1 cellular context compared by ENCODE assay signal in the genomic region with DNA sequence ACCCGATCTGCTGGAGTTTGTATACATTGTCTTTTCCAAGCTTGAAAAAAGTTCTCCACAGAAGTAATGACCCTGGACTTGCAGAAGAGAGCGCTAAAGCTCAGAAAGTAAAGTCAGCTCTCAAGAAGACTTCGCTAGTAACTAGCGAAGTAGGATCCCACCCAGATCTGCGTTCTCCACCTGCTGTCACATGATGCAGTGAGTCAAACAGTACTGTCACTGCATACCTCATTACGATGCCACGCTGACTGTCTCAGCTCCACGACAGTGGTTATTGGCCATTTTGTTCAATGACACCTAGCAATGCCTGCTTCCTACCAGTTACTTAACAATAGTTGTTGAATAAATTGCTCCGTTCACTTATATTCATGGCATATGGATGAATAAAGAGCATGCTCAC.
A peak's percentile ranks its signal among the peaks of the same experiment; 100 is the strongest.
TF ChIP-seq lines count a peak whose summit lies in the region.

No MANE protein-coding gene starts in this region.

TF ChIP-seq in K562, 482 proteins besides CTCF, POLR2A, EP300 and RAD21 (continued from another document):
- TF ChIP-seq, protein P1, sequence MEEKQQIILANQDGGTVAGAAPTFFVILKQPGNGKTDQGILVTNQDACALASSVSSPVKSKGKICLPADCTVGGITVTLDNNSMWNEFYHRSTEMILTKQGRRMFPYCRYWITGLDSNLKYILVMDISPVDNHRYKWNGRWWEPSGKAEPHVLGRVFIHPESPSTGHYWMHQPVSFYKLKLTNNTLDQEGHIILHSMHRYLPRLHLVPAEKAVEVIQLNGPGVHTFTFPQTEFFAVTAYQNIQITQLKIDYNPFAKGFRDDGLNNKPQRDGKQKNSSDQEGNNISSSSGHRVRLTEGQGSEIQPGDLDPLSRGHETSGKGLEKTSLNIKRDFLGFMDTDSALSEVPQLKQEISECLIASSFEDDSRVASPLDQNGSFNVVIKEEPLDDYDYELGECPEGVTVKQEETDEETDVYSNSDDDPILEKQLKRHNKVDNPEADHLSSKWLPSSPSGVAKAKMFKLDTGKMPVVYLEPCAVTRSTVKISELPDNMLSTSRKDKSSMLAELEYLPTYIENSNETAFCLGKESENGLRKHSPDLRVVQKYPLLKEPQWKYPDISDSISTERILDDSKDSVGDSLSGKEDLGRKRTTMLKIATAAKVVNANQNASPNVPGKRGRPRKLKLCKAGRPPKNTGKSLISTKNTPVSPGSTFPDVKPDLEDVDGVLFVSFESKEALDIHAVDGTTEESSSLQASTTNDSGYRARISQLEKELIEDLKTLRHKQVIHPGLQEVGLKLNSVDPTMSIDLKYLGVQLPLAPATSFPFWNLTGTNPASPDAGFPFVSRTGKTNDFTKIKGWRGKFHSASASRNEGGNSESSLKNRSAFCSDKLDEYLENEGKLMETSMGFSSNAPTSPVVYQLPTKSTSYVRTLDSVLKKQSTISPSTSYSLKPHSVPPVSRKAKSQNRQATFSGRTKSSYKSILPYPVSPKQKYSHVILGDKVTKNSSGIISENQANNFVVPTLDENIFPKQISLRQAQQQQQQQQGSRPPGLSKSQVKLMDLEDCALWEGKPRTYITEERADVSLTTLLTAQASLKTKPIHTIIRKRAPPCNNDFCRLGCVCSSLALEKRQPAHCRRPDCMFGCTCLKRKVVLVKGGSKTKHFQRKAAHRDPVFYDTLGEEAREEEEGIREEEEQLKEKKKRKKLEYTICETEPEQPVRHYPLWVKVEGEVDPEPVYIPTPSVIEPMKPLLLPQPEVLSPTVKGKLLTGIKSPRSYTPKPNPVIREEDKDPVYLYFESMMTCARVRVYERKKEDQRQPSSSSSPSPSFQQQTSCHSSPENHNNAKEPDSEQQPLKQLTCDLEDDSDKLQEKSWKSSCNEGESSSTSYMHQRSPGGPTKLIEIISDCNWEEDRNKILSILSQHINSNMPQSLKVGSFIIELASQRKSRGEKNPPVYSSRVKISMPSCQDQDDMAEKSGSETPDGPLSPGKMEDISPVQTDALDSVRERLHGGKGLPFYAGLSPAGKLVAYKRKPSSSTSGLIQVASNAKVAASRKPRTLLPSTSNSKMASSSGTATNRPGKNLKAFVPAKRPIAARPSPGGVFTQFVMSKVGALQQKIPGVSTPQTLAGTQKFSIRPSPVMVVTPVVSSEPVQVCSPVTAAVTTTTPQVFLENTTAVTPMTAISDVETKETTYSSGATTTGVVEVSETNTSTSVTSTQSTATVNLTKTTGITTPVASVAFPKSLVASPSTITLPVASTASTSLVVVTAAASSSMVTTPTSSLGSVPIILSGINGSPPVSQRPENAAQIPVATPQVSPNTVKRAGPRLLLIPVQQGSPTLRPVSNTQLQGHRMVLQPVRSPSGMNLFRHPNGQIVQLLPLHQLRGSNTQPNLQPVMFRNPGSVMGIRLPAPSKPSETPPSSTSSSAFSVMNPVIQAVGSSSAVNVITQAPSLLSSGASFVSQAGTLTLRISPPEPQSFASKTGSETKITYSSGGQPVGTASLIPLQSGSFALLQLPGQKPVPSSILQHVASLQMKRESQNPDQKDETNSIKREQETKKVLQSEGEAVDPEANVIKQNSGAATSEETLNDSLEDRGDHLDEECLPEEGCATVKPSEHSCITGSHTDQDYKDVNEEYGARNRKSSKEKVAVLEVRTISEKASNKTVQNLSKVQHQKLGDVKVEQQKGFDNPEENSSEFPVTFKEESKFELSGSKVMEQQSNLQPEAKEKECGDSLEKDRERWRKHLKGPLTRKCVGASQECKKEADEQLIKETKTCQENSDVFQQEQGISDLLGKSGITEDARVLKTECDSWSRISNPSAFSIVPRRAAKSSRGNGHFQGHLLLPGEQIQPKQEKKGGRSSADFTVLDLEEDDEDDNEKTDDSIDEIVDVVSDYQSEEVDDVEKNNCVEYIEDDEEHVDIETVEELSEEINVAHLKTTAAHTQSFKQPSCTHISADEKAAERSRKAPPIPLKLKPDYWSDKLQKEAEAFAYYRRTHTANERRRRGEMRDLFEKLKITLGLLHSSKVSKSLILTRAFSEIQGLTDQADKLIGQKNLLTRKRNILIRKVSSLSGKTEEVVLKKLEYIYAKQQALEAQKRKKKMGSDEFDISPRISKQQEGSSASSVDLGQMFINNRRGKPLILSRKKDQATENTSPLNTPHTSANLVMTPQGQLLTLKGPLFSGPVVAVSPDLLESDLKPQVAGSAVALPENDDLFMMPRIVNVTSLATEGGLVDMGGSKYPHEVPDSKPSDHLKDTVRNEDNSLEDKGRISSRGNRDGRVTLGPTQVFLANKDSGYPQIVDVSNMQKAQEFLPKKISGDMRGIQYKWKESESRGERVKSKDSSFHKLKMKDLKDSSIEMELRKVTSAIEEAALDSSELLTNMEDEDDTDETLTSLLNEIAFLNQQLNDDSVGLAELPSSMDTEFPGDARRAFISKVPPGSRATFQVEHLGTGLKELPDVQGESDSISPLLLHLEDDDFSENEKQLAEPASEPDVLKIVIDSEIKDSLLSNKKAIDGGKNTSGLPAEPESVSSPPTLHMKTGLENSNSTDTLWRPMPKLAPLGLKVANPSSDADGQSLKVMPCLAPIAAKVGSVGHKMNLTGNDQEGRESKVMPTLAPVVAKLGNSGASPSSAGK (IDR thresholded peaks at IDR 0.05) = 0 out of 2 replicates have a peak, but pooled peaks have one; percentile 32
- no peak for TF ChIP-seq GTF2A2 (tag; IDR thresholded peaks at IDR 0.05)
- TF ChIP-seq, protein P2, sequence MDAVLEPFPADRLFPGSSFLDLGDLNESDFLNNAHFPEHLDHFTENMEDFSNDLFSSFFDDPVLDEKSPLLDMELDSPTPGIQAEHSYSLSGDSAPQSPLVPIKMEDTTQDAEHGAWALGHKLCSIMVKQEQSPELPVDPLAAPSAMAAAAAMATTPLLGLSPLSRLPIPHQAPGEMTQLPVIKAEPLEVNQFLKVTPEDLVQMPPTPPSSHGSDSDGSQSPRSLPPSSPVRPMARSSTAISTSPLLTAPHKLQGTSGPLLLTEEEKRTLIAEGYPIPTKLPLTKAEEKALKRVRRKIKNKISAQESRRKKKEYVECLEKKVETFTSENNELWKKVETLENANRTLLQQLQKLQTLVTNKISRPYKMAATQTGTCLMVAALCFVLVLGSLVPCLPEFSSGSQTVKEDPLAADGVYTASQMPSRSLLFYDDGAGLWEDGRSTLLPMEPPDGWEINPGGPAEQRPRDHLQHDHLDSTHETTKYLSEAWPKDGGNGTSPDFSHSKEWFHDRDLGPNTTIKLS (IDR thresholded peaks at IDR 0.05; ENCODE audit: borderline replicate concordance, low read depth) = no peak
- no peak for TF ChIP-seq ZNF780A (CRISPR knock-in tag; IDR thresholded peaks at IDR 0.05)
- TF ChIP-seq, protein P3, sequence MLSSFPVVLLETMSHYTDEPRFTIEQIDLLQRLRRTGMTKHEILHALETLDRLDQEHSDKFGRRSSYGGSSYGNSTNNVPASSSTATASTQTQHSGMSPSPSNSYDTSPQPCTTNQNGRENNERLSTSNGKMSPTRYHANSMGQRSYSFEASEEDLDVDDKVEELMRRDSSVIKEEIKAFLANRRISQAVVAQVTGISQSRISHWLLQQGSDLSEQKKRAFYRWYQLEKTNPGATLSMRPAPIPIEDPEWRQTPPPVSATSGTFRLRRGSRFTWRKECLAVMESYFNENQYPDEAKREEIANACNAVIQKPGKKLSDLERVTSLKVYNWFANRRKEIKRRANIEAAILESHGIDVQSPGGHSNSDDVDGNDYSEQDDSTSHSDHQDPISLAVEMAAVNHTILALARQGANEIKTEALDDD (IDR thresholded peaks at IDR 0.05) = peak; percentile 60; the same call in 1 of the 2 replicates
- no peak for TF ChIP-seq NCOA6 (IDR thresholded peaks at IDR 0.05)
- no peak for TF ChIP-seq LCOR (CRISPR knock-in tag; IDR thresholded peaks at IDR 0.05)
- TF ChIP-seq HOXB6 (CRISPR knock-in tag; IDR thresholded peaks at IDR 0.05; ENCODE audit: borderline replicate concordance) = no peak
- TF ChIP-seq, protein P4, sequence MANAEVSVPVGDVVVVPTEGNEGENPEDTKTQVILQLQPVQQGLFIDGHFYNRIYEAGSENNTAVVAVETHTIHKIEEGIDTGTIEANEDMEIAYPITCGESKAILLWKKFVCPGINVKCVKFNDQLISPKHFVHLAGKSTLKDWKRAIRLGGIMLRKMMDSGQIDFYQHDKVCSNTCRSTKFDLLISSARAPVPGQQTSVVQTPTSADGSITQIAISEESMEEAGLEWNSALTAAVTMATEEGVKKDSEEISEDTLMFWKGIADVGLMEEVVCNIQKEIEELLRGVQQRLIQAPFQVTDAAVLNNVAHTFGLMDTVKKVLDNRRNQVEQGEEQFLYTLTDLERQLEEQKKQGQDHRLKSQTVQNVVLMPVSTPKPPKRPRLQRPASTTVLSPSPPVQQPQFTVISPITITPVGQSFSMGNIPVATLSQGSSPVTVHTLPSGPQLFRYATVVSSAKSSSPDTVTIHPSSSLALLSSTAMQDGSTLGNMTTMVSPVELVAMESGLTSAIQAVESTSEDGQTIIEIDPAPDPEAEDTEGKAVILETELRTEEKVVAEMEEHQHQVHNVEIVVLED (CRISPR knock-in tag; IDR thresholded peaks at IDR 0.05) = no peak
- TF ChIP-seq, protein P5, sequence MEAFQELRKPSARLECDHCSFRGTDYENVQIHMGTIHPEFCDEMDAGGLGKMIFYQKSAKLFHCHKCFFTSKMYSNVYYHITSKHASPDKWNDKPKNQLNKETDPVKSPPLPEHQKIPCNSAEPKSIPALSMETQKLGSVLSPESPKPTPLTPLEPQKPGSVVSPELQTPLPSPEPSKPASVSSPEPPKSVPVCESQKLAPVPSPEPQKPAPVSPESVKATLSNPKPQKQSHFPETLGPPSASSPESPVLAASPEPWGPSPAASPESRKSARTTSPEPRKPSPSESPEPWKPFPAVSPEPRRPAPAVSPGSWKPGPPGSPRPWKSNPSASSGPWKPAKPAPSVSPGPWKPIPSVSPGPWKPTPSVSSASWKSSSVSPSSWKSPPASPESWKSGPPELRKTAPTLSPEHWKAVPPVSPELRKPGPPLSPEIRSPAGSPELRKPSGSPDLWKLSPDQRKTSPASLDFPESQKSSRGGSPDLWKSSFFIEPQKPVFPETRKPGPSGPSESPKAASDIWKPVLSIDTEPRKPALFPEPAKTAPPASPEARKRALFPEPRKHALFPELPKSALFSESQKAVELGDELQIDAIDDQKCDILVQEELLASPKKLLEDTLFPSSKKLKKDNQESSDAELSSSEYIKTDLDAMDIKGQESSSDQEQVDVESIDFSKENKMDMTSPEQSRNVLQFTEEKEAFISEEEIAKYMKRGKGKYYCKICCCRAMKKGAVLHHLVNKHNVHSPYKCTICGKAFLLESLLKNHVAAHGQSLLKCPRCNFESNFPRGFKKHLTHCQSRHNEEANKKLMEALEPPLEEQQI (IDR thresholded peaks at IDR 0.05) = no peak
- TF ChIP-seq GABPB2 (CRISPR knock-in tag; conservative IDR thresholded peaks at IDR 0.05) = no peak
- TF ChIP-seq, protein P6, sequence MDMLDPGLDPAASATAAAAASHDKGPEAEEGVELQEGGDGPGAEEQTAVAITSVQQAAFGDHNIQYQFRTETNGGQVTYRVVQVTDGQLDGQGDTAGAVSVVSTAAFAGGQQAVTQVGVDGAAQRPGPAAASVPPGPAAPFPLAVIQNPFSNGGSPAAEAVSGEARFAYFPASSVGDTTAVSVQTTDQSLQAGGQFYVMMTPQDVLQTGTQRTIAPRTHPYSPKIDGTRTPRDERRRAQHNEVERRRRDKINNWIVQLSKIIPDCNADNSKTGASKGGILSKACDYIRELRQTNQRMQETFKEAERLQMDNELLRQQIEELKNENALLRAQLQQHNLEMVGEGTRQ (CRISPR knock-in tag; IDR thresholded peaks at IDR 0.05) = peak; percentile 69
- TF ChIP-seq, protein P7, sequence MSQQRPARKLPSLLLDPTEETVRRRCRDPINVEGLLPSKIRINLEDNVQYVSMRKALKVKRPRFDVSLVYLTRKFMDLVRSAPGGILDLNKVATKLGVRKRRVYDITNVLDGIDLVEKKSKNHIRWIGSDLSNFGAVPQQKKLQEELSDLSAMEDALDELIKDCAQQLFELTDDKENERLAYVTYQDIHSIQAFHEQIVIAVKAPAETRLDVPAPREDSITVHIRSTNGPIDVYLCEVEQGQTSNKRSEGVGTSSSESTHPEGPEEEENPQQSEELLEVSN (IDR thresholded peaks at IDR 0.05; ENCODE audit: borderline replicate concordance in 1 of 2, extremely low read depth in 1 of 2, insufficient read depth in 1 of 2, insufficient read length in 1 of 2, low read depth in 1 of 2, low read length in 1 of 2, poor library complexity in 1 of 2, severe bottlenecking in 1 of 2) = peak in 1 of 2 experiments; percentile 29
- peak; percentile 39; the same call in 1 of the 2 replicates for TF ChIP-seq SMC3 (conservative IDR thresholded peaks at IDR 0.05; ENCODE audit: insufficient read depth, low read depth, low read length)
- TF ChIP-seq, protein P8, sequence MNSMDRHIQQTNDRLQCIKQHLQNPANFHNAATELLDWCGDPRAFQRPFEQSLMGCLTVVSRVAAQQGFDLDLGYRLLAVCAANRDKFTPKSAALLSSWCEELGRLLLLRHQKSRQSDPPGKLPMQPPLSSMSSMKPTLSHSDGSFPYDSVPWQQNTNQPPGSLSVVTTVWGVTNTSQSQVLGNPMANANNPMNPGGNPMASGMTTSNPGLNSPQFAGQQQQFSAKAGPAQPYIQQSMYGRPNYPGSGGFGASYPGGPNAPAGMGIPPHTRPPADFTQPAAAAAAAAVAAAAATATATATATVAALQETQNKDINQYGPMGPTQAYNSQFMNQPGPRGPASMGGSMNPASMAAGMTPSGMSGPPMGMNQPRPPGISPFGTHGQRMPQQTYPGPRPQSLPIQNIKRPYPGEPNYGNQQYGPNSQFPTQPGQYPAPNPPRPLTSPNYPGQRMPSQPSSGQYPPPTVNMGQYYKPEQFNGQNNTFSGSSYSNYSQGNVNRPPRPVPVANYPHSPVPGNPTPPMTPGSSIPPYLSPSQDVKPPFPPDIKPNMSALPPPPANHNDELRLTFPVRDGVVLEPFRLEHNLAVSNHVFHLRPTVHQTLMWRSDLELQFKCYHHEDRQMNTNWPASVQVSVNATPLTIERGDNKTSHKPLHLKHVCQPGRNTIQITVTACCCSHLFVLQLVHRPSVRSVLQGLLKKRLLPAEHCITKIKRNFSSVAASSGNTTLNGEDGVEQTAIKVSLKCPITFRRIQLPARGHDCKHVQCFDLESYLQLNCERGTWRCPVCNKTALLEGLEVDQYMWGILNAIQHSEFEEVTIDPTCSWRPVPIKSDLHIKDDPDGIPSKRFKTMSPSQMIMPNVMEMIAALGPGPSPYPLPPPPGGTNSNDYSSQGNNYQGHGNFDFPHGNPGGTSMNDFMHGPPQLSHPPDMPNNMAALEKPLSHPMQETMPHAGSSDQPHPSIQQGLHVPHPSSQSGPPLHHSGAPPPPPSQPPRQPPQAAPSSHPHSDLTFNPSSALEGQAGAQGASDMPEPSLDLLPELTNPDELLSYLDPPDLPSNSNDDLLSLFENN (IDR thresholded peaks at IDR 0.05; ENCODE audit: low read depth in 2 of 2, low read length in 2 of 2) = no peak
TF ChIP-seq in K562: peak in this region for 11.
